In genomic region chr3:52277972-52278509, GRCh38 we compare ENCODE assay signal across 8 cellular contexts. TPM values are rescaled to one million over a fixed set of nuclear protein-coding genes. Genes with fewer than 3 reads are reported as not detected.
DNase-seq lines count a peak whose midpoint lies in the region; ATAC-seq and TF ChIP-seq lines count a peak whose summit lies in the region.

No MANE protein-coding gene starts in this region.

- DNase-seq in AG09319 (ENCODE audit: extremely low read depth, low read depth) (no peak), PC-3 (no peak), smooth muscle cell (lab: John Stamatoyannopoulos, UW; ENCODE audit: unreplicated experiment) (peak; percentile 88), NCI-H524 treated with DMSO at 0.1 percent for 48 hours (lab: John Stamatoyannopoulos, UW) (no peak)

- no peaks in the 10 kb centered on the region for H3K9me2 ChIP-seq in PC-3 (replicated peaks; ENCODE audit: low read length)

- intact Hi-C loops in PC-3 (cut with micrococcal nuclease) = loop anchor here (1.0 to 5.0 kb wide), 4 partner anchors 41 to 221 kb away; partner anchors contain the start of genes DUSP7 and TWF2

- WGBS in smooth muscle cell (ENCODE audit: low lambda C conversion rate) = 2% methylated on average over 54 of the region's 54 CpGs

- H3F3A ChIP-seq in PC-3 (ENCODE audit: low read length, unreplicated experiment) (no peaks in the 10 kb centered on the region), smooth muscle cell (ENCODE audit: low read depth) (peaks cover 15% of the 10 kb centered on the region)

- ATAC-seq in GM18867 (IDR thresholded peaks at IDR 0.05; ENCODE audit: unreplicated experiment) (peak; percentile 66), HG03045 (IDR thresholded peaks at IDR 0.05; ENCODE audit: unreplicated experiment) (peak; percentile 67), PC-3 (peak; percentile 66)

- TF ChIP-seq CTCF in AG09319 (IDR thresholded peaks at IDR 0.05; ENCODE audit: low read depth, low read length) = peak; percentile 33
- peak; percentile 19; the same call in 1 of the 2 replicates for TF ChIP-seq CTCF in PC-3 (conservative IDR thresholded peaks at IDR 0.05; ENCODE audit: low read depth, low read length)
- TF ChIP-seq CTCF in smooth muscle cell (IDR thresholded peaks at IDR 0.05; ENCODE audit: borderline replicate concordance, insufficient read depth, poor library complexity, severe bottlenecking) = peak; percentile 27

- H3K36me3 ChIP-seq in PC-3 (ENCODE audit: low read depth, low read length) = peaks cover 15% of the 10 kb centered on the region; the same call in 1 of the 2 replicates
- H3K36me3 ChIP-seq in iPS-15b (ENCODE audit: control insufficient read depth, insufficient read depth, low read length) = no peaks in the 10 kb centered on the region
- H3K36me3 ChIP-seq in smooth muscle cell (ENCODE audit: low read depth) = no peaks in the 10 kb centered on the region

- H3K79me2 ChIP-seq in PC-3 (ENCODE audit: low read length) (peaks cover 56% of the 10 kb centered on the region), smooth muscle cell (ENCODE audit: low read depth) (peaks cover 51% of the 10 kb centered on the region)

- BruUV-seq in PC-3 (replicated peaks; lab: Mats Ljungman, UMichigan) = TSS peak; percentile 26

- POLR2A ChIA-PET in PC-3 (lab: Charles Lee; ENCODE audit: unreplicated experiment) = interaction anchor here (0.6 to 1.4 kb wide), 7 partner anchors 9 to 426 kb away, joined by 3 to 20 read pairs (median 3); partner anchors contain the start of genes GLYCTK, PPM1M and TWF2

- H4K20me1 ChIP-seq in PC-3 (ENCODE audit: low read length) (peaks cover 42% of the 10 kb centered on the region), smooth muscle cell (ENCODE audit: low read depth) (peaks cover 47% of the 10 kb centered on the region)

- peak overlapping the region; percentile 76 for H3K4me3 ChIP-seq in PC-3 (ENCODE audit: low read length)
- peak overlapping the region; percentile 95 for H3K4me3 ChIP-seq in iPS-15b (ENCODE audit: low read depth, low read length)
- peak overlapping the region; percentile 75 for H3K4me3 ChIP-seq in smooth muscle cell

- H3K9ac ChIP-seq in PC-3 (ENCODE audit: low read length) (peak overlapping the region; percentile 99), iPS-15b (ENCODE audit: low read depth, low read length) (peak overlapping the region; percentile 88), smooth muscle cell (ENCODE audit: low read depth) (peak overlapping the region; percentile 91)

- no peaks in the 10 kb centered on the region for H3K27me3 ChIP-seq in PC-3 (ENCODE audit: low read length)
- H3K27me3 ChIP-seq in iPS-15b (ENCODE audit: control insufficient read depth, insufficient read depth, low read length) = no peaks in the 10 kb centered on the region
- H3K27me3 ChIP-seq in smooth muscle cell (ENCODE audit: low read depth) = no peaks in the 10 kb centered on the region

- H3K9me3 ChIP-seq in PC-3 (ENCODE audit: low read length) (no peaks in the 10 kb centered on the region), iPS-15b (ENCODE audit: control insufficient read depth, insufficient read depth, low read length) (no peaks in the 10 kb centered on the region), smooth muscle cell (replicated peaks; ENCODE audit: low read depth) (no peaks in the 10 kb centered on the region)

- CTCF ChIA-PET in PC-3 (lab: Charles Lee) = interaction anchor here (0.6 to 1.1 kb wide), 2 partner anchors 32 to 61 kb away, joined by 3 read pairs; partner anchors contain the start of gene PPM1M

- H3K4me1 ChIP-seq in PC-3 (ENCODE audit: insufficient read depth, low read length) = peaks cover 29% of the 10 kb centered on the region
- peaks cover 7% of the 10 kb centered on the region for H3K4me1 ChIP-seq in iPS-15b (ENCODE audit: control insufficient read depth, insufficient read depth, low read length)
- H3K4me1 ChIP-seq in smooth muscle cell (ENCODE audit: low read depth) = peaks cover 30% of the 10 kb centered on the region

- H3K4me2 ChIP-seq in PC-3 (ENCODE audit: low read length) (peak overlapping the region; percentile 89), smooth muscle cell (peak overlapping the region; percentile 100)

- peak overlapping the region; percentile 86 for H3K27ac ChIP-seq in PC-3 (ENCODE audit: low read length)
- H3K27ac ChIP-seq in angular gyrus (ENCODE audit: low read depth, low read length) = peak overlapping the region; percentile 96
- H3K27ac ChIP-seq in smooth muscle cell (ENCODE audit: low read depth) = peak overlapping the region; percentile 87

- H2AFZ ChIP-seq in PC-3 (ENCODE audit: low read length) = peak overlapping the region; percentile 82
- no peak overlapping the region for H2AFZ ChIP-seq in smooth muscle cell (ENCODE audit: low read depth)

RNA-seq across cellular contexts. Expression of gene WDR82, which starts 0.4 kb away (rescaled TPM):
- 56.2 and 56.4 TPM in 2 replicates for total RNA-seq in PC-3 (2014; rRNA removed)
- total RNA-seq in smooth muscle cell = 48.3 and 48.6 TPM in 2 replicates
- 26.1 and 28.6 TPM in 2 replicates for polyA plus RNA-seq in smooth muscle cell

RNA-seq across cellular contexts. Expression of gene GLYCTK, which starts 9.6 kb away (rescaled TPM):
- 11.3 and 11.7 TPM in 2 replicates for total RNA-seq in PC-3 (2014; rRNA removed)
- total RNA-seq in smooth muscle cell = 3.3 and 4.4 TPM in 2 replicates
- 3.8 and 5.4 TPM in 2 replicates for polyA plus RNA-seq in smooth muscle cell

RNA-seq across cellular contexts. Expression of gene PPM1M, which starts 32.5 kb away (rescaled TPM):
- total RNA-seq in PC-3 (2014; rRNA removed) (8.5 and 12.4 TPM in 2 replicates), smooth muscle cell (6.0 and 7.0 TPM in 2 replicates)
- polyA plus RNA-seq in smooth muscle cell = 11.0 and 11.9 TPM in 2 replicates

RNA-seq across cellular contexts. Expression of gene DNAH1, which starts 38.1 kb away (rescaled TPM):
- 2.2 and 3.3 TPM in 2 replicates for total RNA-seq in PC-3 (2014; rRNA removed)
- 3.7 and 7.1 TPM in 2 replicates for total RNA-seq in smooth muscle cell
- polyA plus RNA-seq in smooth muscle cell = 0.54 and 2.1 TPM in 2 replicates

RNA-seq across cellular contexts. Expression of gene TWF2, which starts 39.1 kb away (rescaled TPM):
- total RNA-seq in PC-3 (2014; rRNA removed) (147 and 166 TPM in 2 replicates), smooth muscle cell (71.8 and 80.9 TPM in 2 replicates)
- 91.0 and 96.8 TPM in 2 replicates for polyA plus RNA-seq in smooth muscle cell
